In the genomic region with DNA sequence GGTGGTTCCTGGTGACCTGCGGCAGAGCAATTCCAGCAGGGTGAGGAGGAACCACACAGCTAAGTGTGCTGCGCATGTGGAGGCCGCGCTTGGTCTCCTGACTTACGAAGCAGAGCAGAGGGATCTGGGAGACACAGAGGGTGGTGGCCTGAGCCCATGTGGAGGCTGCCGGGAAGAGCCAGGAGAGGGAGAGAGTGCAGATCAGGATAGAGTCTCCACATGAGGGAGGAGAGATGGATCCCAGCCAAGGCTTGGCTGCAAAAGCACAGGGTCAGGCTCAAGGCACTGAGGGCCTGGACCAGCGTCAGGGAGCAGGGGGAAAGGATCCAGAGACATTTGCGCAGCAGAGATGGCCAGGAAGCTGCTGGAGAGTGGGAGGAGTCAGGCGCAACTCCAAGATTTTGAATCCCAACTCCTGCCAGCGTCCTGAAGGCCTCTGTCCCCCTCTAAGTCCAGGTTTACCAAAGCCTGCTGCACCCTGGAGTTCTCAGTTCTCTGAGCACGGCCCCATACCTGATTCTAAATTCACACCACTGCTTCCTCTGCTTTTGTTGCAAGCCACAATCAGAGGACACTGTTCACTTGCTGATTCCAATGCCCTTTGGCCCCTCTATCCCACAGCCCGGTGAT, we compare ENCODE assay signal across 1 cellular context.
TF ChIP-seq lines count a peak whose summit lies in the region.

No MANE protein-coding gene starts in this region.

TF ChIP-seq in GM23338, 12 proteins besides CTCF, POLR2A, EP300 and RAD21:
- TF ChIP-seq EZH2phosphoT487 (IDR thresholded peaks at IDR 0.05; ENCODE audit: unreplicated experiment), result no peak
- TF ChIP-seq NANOG (IDR thresholded peaks at IDR 0.05; ENCODE audit: borderline replicate concordance), result no peak
- no peak for TF ChIP-seq POLR2AphosphoS5 (IDR thresholded peaks at IDR 0.05; ENCODE audit: low read depth)
- TF ChIP-seq EZH2 (IDR thresholded peaks at IDR 0.05; ENCODE audit: low read depth, unreplicated experiment), result no peak
- TF ChIP-seq JUNB (IDR thresholded peaks at IDR 0.05; ENCODE audit: unreplicated experiment), result no peak
- TF ChIP-seq, protein P1, sequence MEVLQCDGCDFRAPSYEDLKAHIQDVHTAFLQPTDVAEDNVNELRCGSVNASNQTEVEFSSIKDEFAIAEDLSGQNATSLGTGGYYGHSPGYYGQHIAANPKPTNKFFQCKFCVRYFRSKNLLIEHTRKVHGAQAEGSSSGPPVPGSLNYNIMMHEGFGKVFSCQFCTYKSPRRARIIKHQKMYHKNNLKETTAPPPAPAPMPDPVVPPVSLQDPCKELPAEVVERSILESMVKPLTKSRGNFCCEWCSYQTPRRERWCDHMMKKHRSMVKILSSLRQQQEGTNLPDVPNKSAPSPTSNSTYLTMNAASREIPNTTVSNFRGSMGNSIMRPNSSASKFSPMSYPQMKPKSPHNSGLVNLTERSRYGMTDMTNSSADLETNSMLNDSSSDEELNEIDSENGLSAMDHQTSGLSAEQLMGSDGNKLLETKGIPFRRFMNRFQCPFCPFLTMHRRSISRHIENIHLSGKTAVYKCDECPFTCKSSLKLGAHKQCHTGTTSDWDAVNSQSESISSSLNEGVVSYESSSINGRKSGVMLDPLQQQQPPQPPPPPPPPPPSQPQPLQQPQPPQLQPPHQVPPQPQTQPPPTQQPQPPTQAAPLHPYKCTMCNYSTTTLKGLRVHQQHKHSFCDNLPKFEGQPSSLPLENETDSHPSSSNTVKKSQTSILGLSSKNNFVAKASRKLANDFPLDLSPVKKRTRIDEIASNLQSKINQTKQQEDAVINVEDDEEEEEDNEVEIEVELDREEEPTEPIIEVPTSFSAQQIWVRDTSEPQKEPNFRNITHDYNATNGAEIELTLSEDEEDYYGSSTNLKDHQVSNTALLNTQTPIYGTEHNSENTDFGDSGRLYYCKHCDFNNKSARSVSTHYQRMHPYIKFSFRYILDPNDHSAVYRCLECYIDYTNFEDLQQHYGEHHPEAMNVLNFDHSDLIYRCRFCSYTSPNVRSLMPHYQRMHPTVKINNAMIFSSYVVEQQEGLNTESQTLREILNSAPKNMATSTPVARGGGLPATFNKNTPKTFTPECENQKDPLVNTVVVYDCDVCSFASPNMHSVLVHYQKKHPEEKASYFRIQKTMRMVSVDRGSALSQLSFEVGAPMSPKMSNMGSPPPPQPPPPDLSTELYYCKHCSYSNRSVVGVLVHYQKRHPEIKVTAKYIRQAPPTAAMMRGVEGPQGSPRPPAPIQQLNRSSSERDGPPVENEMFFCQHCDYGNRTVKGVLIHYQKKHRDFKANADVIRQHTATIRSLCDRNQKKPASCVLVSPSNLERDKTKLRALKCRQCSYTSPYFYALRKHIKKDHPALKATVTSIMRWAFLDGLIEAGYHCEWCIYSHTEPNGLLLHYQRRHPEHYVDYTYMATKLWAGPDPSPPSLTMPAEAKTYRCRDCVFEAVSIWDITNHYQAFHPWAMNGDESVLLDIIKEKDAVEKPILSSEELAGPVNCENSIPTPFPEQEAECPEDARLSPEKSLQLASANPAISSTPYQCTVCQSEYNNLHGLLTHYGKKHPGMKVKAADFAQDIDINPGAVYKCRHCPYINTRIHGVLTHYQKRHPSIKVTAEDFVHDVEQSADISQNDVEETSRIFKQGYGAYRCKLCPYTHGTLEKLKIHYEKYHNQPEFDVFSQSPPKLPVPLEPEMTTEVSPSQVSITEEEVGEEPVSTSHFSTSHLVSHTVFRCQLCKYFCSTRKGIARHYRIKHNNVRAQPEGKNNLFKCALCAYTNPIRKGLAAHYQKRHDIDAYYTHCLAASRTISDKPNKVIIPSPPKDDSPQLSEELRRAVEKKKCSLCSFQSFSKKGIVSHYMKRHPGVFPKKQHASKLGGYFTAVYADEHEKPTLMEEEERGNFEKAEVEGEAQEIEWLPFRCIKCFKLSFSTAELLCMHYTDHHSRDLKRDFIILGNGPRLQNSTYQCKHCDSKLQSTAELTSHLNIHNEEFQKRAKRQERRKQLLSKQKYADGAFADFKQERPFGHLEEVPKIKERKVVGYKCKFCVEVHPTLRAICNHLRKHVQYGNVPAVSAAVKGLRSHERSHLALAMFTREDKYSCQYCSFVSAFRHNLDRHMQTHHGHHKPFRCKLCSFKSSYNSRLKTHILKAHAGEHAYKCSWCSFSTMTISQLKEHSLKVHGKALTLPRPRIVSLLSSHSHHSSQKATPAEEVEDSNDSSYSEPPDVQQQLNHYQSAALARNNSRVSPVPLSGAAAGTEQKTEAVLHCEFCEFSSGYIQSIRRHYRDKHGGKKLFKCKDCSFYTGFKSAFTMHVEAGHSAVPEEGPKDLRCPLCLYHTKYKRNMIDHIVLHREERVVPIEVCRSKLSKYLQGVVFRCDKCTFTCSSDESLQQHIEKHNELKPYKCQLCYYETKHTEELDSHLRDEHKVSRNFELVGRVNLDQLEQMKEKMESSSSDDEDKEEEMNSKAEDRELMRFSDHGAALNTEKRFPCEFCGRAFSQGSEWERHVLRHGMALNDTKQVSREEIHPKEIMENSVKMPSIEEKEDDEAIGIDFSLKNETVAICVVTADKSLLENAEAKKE (CRISPR knock-in tag; IDR thresholded peaks at IDR 0.05), result no peak
- TF ChIP-seq ZNF331 (CRISPR knock-in tag; IDR thresholded peaks at IDR 0.05; ENCODE audit: low read depth), result no peak
- no peak for TF ChIP-seq CREB1 (CRISPR knock-in tag; IDR thresholded peaks at IDR 0.05; ENCODE audit: low read depth)
- TF ChIP-seq, protein P2, sequence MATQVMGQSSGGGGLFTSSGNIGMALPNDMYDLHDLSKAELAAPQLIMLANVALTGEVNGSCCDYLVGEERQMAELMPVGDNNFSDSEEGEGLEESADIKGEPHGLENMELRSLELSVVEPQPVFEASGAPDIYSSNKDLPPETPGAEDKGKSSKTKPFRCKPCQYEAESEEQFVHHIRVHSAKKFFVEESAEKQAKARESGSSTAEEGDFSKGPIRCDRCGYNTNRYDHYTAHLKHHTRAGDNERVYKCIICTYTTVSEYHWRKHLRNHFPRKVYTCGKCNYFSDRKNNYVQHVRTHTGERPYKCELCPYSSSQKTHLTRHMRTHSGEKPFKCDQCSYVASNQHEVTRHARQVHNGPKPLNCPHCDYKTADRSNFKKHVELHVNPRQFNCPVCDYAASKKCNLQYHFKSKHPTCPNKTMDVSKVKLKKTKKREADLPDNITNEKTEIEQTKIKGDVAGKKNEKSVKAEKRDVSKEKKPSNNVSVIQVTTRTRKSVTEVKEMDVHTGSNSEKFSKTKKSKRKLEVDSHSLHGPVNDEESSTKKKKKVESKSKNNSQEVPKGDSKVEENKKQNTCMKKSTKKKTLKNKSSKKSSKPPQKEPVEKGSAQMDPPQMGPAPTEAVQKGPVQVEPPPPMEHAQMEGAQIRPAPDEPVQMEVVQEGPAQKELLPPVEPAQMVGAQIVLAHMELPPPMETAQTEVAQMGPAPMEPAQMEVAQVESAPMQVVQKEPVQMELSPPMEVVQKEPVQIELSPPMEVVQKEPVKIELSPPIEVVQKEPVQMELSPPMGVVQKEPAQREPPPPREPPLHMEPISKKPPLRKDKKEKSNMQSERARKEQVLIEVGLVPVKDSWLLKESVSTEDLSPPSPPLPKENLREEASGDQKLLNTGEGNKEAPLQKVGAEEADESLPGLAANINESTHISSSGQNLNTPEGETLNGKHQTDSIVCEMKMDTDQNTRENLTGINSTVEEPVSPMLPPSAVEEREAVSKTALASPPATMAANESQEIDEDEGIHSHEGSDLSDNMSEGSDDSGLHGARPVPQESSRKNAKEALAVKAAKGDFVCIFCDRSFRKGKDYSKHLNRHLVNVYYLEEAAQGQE (IDR thresholded peaks at IDR 0.05; ENCODE audit: unreplicated experiment), result no peak
- TF ChIP-seq, protein P3, sequence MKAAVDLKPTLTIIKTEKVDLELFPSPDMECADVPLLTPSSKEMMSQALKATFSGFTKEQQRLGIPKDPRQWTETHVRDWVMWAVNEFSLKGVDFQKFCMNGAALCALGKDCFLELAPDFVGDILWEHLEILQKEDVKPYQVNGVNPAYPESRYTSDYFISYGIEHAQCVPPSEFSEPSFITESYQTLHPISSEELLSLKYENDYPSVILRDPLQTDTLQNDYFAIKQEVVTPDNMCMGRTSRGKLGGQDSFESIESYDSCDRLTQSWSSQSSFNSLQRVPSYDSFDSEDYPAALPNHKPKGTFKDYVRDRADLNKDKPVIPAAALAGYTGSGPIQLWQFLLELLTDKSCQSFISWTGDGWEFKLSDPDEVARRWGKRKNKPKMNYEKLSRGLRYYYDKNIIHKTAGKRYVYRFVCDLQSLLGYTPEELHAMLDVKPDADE (IDR thresholded peaks at IDR 0.05), result no peak
- no peak for TF ChIP-seq STAT1 (IDR thresholded peaks at IDR 0.05; ENCODE audit: unreplicated experiment)
- TF ChIP-seq ZNF114 (CRISPR knock-in tag; IDR thresholded peaks at IDR 0.05), result no peak
TF ChIP-seq in GM23338: peak in this region for 0.
